ENCODE assay signal across 8 cellular contexts in the genomic region with DNA sequence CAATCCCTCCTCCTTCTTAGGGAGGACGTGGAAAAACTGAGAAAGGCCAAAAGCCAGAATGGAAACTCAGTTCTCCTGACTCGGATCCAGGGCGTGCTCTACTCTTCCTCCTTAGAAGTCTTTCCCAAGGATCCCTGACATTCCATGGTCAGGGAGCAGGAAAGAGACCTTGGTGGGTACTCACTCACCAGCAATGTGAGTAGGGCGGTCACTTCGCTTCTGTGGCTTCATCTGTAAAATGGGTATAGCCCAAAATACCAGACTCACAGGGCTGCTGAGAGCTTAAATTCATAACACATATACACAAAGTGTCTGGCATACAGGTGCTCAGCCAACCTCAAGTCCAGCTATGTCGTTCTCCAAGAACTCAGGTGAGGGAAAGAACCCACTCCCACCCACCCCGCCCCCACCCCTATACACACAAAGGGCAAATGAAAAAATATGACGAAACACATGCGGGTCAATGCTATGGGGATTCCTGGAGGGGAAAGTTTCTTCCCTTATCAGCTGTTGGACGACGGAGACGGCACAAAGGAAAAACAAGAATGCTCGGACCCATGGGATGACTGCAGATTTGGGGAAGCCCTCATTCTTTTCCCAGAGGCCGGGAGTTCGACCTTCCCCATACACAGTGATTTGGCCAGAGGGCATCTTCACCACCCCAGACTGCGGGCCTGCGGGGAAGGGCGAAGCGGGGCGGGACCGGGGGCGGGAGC. TPM values are rescaled to one million over a fixed set of nuclear protein-coding genes. Genes with fewer than 3 reads are reported as not detected.
A peak's percentile ranks its signal among the peaks of the same experiment; 100 is the strongest.
DNase-seq lines count a peak whose midpoint lies in the region; ATAC-seq, FAIRE-seq and TF ChIP-seq lines count a peak whose summit lies in the region.

No MANE protein-coding gene starts in this region.

- H3K9me1 ChIP-seq in keratinocyte (ENCODE audit: control insufficient read depth, extremely low read depth, insufficient read depth, low read length), result no peaks in the 10 kb centered on the region

- H3K27ac ChIP-seq in keratinocyte (ENCODE audit: control insufficient read depth, insufficient read depth, low read length) (no peak overlapping the region), thoracic aorta (no peak overlapping the region)

- dilution Hi-C loops in keratinocyte (cut with MboI; ENCODE audit: extremely low pct_ligation_motif_present, low sequenced_read_pairs), result no loop called here

- H3K9me3 Mint-ChIP-seq in activated CD8-positive, alpha-beta memory T cell treated with anti-CD3 and anti-CD28 coated beads, Interleukin-2, amount 10 ng/mL, durations not matched to agents 7 days and 5 days (ENCODE audit: low read depth), result no peaks in the 10 kb centered on the region
- no peaks in the 10 kb centered on the region for H3K9me3 Mint-ChIP-seq in activated naive CD8-positive, alpha-beta T cell treated with anti-CD3 and anti-CD28 coated beads for 36 hours

- H3K4me1 ChIP-seq in keratinocyte (ENCODE audit: control insufficient read depth, extremely low read depth, insufficient read depth, low read length) (peaks cover 8% of the 10 kb centered on the region), thoracic aorta (ENCODE audit: control insufficient read depth in 1 of 2, low read depth in 2 of 2) (peaks cover 11 to 13% of the 10 kb centered on the region in 2 donors)

- H3K27me3 ChIP-seq in keratinocyte (ENCODE audit: control insufficient read depth, extremely low read depth, insufficient read depth, low read length), result no peaks in the 10 kb centered on the region
- no peaks in the 10 kb centered on the region for H3K27me3 ChIP-seq in thoracic aorta (replicated peaks; ENCODE audit: insufficient read depth)

- peak overlapping the region; percentile 77 for H3K4me3 Mint-ChIP-seq in activated CD8-positive, alpha-beta memory T cell treated with anti-CD3 and anti-CD28 coated beads, Interleukin-2, amount 10 ng/mL, durations not matched to agents 7 days and 5 days
- H3K4me3 Mint-ChIP-seq in activated naive CD8-positive, alpha-beta T cell treated with anti-CD3 and anti-CD28 coated beads for 36 hours, result peak overlapping the region; percentile 70

- DNase-seq in activated CD8-positive, alpha-beta memory T cell treated with anti-CD3 and anti-CD28 coated beads, Interleukin-2, amount 10 ng/mL, durations not matched to agents 7 days and 5 days, result no peak
- DNase-seq in activated CD8-positive, alpha-beta memory T cell treated with anti-CD3 and anti-CD28 coated beads for 24 hours, result no peak
- DNase-seq in activated naive CD8-positive, alpha-beta T cell treated with anti-CD3 and anti-CD28 coated beads for 36 hours, result no peak
- no peak for DNase-seq in keratinocyte (ENCODE audit: low read depth, low spot score)
- no peak for DNase-seq in thoracic aorta (ENCODE audit: low spot score)
- DNase-seq in activated CD4-positive, CD25-positive, alpha-beta regulatory T cell (lab: John Stamatoyannopoulos, UW), result no peak
- no peak for DNase-seq in NCI-H1092 (lab: John Stamatoyannopoulos, UW)

- H3K27ac Mint-ChIP-seq in activated CD8-positive, alpha-beta memory T cell treated with anti-CD3 and anti-CD28 coated beads, Interleukin-2, amount 10 ng/mL, durations not matched to agents 7 days and 5 days, result no peak overlapping the region
- H3K27ac Mint-ChIP-seq in activated naive CD8-positive, alpha-beta T cell treated with anti-CD3 and anti-CD28 coated beads for 36 hours, result no peak overlapping the region

- H2AFZ ChIP-seq in keratinocyte (ENCODE audit: control insufficient read depth, low read length), result no peak overlapping the region

- no peak for TF ChIP-seq CTCF in keratinocyte (optimal IDR thresholded peaks at IDR 0.05 in 1 of 3, IDR thresholded peaks at IDR 0.05 in 1 of 3, conservative IDR thresholded peaks at IDR 0.05 in 1 of 3; ENCODE audit: extremely low read depth in 1 of 3, insufficient read depth in 2 of 3, low read length in 3 of 3)
- no peak for TF ChIP-seq CTCF in thoracic aorta (IDR thresholded peaks at IDR 0.05)

- peaks cover 22% of the 10 kb centered on the region for H3K4me1 Mint-ChIP-seq in activated CD8-positive, alpha-beta memory T cell treated with anti-CD3 and anti-CD28 coated beads, Interleukin-2, amount 10 ng/mL, durations not matched to agents 7 days and 5 days
- H3K4me1 Mint-ChIP-seq in activated naive CD8-positive, alpha-beta T cell treated with anti-CD3 and anti-CD28 coated beads for 36 hours, result peaks cover 12% of the 10 kb centered on the region

- H3K79me2 ChIP-seq in keratinocyte (ENCODE audit: control insufficient read depth, insufficient read depth, low read length), result no peaks in the 10 kb centered on the region

- H3K9ac ChIP-seq in keratinocyte (ENCODE audit: control insufficient read depth, extremely low read depth, insufficient read depth, low read length), result no peak overlapping the region

- H4K20me1 ChIP-seq in keratinocyte (ENCODE audit: control insufficient read depth, extremely low read depth, insufficient read depth, low read length), result no peaks in the 10 kb centered on the region

- peaks cover under 1% of the 10 kb centered on the region for H3K36me3 Mint-ChIP-seq in activated CD8-positive, alpha-beta memory T cell treated with anti-CD3 and anti-CD28 coated beads, Interleukin-2, amount 10 ng/mL, durations not matched to agents 7 days and 5 days
- H3K36me3 Mint-ChIP-seq in activated naive CD8-positive, alpha-beta T cell treated with anti-CD3 and anti-CD28 coated beads for 36 hours, result peaks cover 1% of the 10 kb centered on the region

- CTCF ChIA-PET in activated CD8-positive, alpha-beta memory T cell treated with anti-CD3 and anti-CD28 coated beads, Interleukin-2, amount 10 ng/mL, durations not matched to agents 7 days and 5 days (lab: Charles Lee), result interaction anchor here (0.5 to 2.3 kb wide), 10 partner anchors 8 to 653 kb away, joined by 3 to 9 read pairs (median 4); partner anchors contain the start of gene TST

- no peak for ATAC-seq in activated CD8-positive, alpha-beta memory T cell treated with anti-CD3 and anti-CD28 coated beads, Interleukin-2, amount 10 ng/mL, durations not matched to agents 7 days and 5 days
- no peak for ATAC-seq in thoracic aorta (ENCODE audit: insufficient number of reproducible peaks, low FRiP score, low read depth)
- no peak for ATAC-seq in HG02763 (IDR thresholded peaks at IDR 0.05; ENCODE audit: unreplicated experiment)

- peak overlapping the region; percentile 57 for H3K4me2 ChIP-seq in keratinocyte (ENCODE audit: control insufficient read depth, extremely low read depth, insufficient read depth, low read depth, low read length)

- H3K4me3 ChIP-seq in keratinocyte (ENCODE audit: control insufficient read depth in 2 of 3, extremely low read depth in 1 of 3, insufficient read depth in 2 of 3, low read depth in 1 of 3, low read length in 3 of 3) (peak overlapping the region in 1 of 3 experiments; percentile 73), thoracic aorta (peak overlapping the region; percentile 86)

- no peaks in the 10 kb centered on the region for H3K27me3 Mint-ChIP-seq in activated CD8-positive, alpha-beta memory T cell treated with anti-CD3 and anti-CD28 coated beads, Interleukin-2, amount 10 ng/mL, durations not matched to agents 7 days and 5 days
- no peaks in the 10 kb centered on the region for H3K27me3 Mint-ChIP-seq in activated naive CD8-positive, alpha-beta T cell treated with anti-CD3 and anti-CD28 coated beads for 36 hours

- H3K36me3 ChIP-seq in keratinocyte (ENCODE audit: control insufficient read depth in 2 of 2, extremely low read depth in 1 of 2, insufficient read depth in 2 of 2, low read length in 2 of 2) (peaks cover 0 to 2% of the 10 kb centered on the region in 2 experiments), thoracic aorta (peaks cover 10% of the 10 kb centered on the region)

- no peak for FAIRE-seq in keratinocyte (lab: Jason Lieb, UNC)

- H3K9me3 ChIP-seq in keratinocyte (ENCODE audit: control insufficient read depth, low read depth, low read length) (no peaks in the 10 kb centered on the region), thoracic aorta (no peaks in the 10 kb centered on the region)

RNA-seq across cellular contexts. Expression of gene KCTD17, which starts 0.5 kb away (rescaled TPM):
- 10 to 100 TPM; 47.7 to 53.4 TPM for total RNA-seq in activated CD8-positive, alpha-beta memory T cell treated with anti-CD3 and anti-CD28 coated beads, Interleukin-2, amount 10 ng/mL, durations not matched to agents 7 days and 5 days
- total RNA-seq in activated naive CD8-positive, alpha-beta T cell treated with anti-CD3 and anti-CD28 coated beads for 36 hours, result 10 to 100 TPM; 22.9 to 25.4 TPM
- 16.3 to 22.6 TPM (median 18.6 TPM) in 3 replicates for polyA plus RNA-seq in keratinocyte
- polyA plus RNA-seq in keratinocyte (2011; ENCODE audit: low read depth), result 2.7 TPM
- polyA plus RNA-seq in keratinocyte (2011; cell fraction: cytosol; rRNA removed), result 11.7 and 23.3 TPM in 2 replicates
- polyA plus RNA-seq in keratinocyte (2011; cell fraction: nucleus; rRNA removed), result 22.3 and 25.0 TPM in 2 replicates
- 11.1 and 28.3 TPM in 2 replicates for polyA plus RNA-seq in keratinocyte (2012; ENCODE audit: low replicate concordance)
- polyA minus RNA-seq in keratinocyte, result 32.0 to 71.8 TPM (median 42.1 TPM) in 3 replicates
- 27.2 TPM for polyA minus RNA-seq in keratinocyte (2011; cell fraction: cytosol; rRNA and poly(A)+ RNA removed)
- polyA minus RNA-seq in keratinocyte (2011; cell fraction: nucleus; rRNA and poly(A)+ RNA removed), result 6.0 and 9.3 TPM in 2 replicates
- total RNA-seq in thoracic aorta, result 10 to 100 TPM; 16.7 to 32.4 TPM

RNA-seq across cellular contexts. Expression of gene MPST, which starts 31.5 kb away (rescaled TPM):
- 10 to 100 TPM; 42.3 to 61.0 TPM for total RNA-seq in activated CD8-positive, alpha-beta memory T cell treated with anti-CD3 and anti-CD28 coated beads, Interleukin-2, amount 10 ng/mL, durations not matched to agents 7 days and 5 days
- 1 to 10 TPM; 5.5 to 5.6 TPM for total RNA-seq in activated naive CD8-positive, alpha-beta T cell treated with anti-CD3 and anti-CD28 coated beads for 36 hours
- 23.5 to 37.9 TPM (median 27.8 TPM) in 3 replicates for polyA plus RNA-seq in keratinocyte
- polyA plus RNA-seq in keratinocyte (2011; ENCODE audit: low read depth), result 27.4 TPM
- 19.4 and 72.4 TPM in 2 replicates for polyA plus RNA-seq in keratinocyte (2011; cell fraction: cytosol; rRNA removed)
- polyA plus RNA-seq in keratinocyte (2011; cell fraction: nucleus; rRNA removed), result 19.5 and 29.2 TPM in 2 replicates
- polyA plus RNA-seq in keratinocyte (2012; ENCODE audit: low replicate concordance), result 44.0 and 49.8 TPM in 2 replicates
- 10.2 to 28.2 TPM (median 13.3 TPM) in 3 replicates for polyA minus RNA-seq in keratinocyte
- 114 TPM for polyA minus RNA-seq in keratinocyte (2011; cell fraction: cytosol; rRNA and poly(A)+ RNA removed)
- polyA minus RNA-seq in keratinocyte (2011; cell fraction: nucleus; rRNA and poly(A)+ RNA removed), result 7.4 and 10.4 TPM in 2 replicates
- total RNA-seq in thoracic aorta, result 100 to 1,000 TPM in 1 of 2 donors, 10 to 100 TPM in 1; 70.1 to 108 TPM

RNA-seq across cellular contexts. Expression of gene TST, which starts 31.8 kb away (rescaled TPM):
- total RNA-seq in activated CD8-positive, alpha-beta memory T cell treated with anti-CD3 and anti-CD28 coated beads, Interleukin-2, amount 10 ng/mL, durations not matched to agents 7 days and 5 days, result 10 to 100 TPM; 11.2 to 29.3 TPM
- under 1 TPM; 0.68 to 0.80 TPM for total RNA-seq in activated naive CD8-positive, alpha-beta T cell treated with anti-CD3 and anti-CD28 coated beads for 36 hours
- polyA plus RNA-seq in keratinocyte, result 18.8 to 38.9 TPM (median 19.9 TPM) in 3 replicates
- polyA plus RNA-seq in keratinocyte (2011; ENCODE audit: low read depth), result 10.4 TPM
- polyA plus RNA-seq in keratinocyte (2011; cell fraction: cytosol; rRNA removed), result 20.3 and 44.4 TPM in 2 replicates
- 21.2 and 31.0 TPM in 2 replicates for polyA plus RNA-seq in keratinocyte (2011; cell fraction: nucleus; rRNA removed)
- polyA plus RNA-seq in keratinocyte (2012; ENCODE audit: low replicate concordance), result 21.2 and 31.8 TPM in 2 replicates
- polyA minus RNA-seq in keratinocyte, result 10.1 to 20.4 TPM (median 13.1 TPM) in 3 replicates
- polyA minus RNA-seq in keratinocyte (2011; cell fraction: cytosol; rRNA and poly(A)+ RNA removed), result 34.5 TPM
- polyA minus RNA-seq in keratinocyte (2011; cell fraction: nucleus; rRNA and poly(A)+ RNA removed), result 10.0 and 12.0 TPM in 2 replicates
- total RNA-seq in thoracic aorta, result 10 to 100 TPM in 1 of 2 donors, 1 to 10 TPM in 1; 8.5 to 26.9 TPM

RNA-seq across cellular contexts. Expression of gene TMPRSS6, which starts 58.4 kb away (rescaled TPM):
- total RNA-seq in activated CD8-positive, alpha-beta memory T cell treated with anti-CD3 and anti-CD28 coated beads, Interleukin-2, amount 10 ng/mL, durations not matched to agents 7 days and 5 days, result 1 to 10 TPM; 1.3 to 3.3 TPM
- total RNA-seq in activated naive CD8-positive, alpha-beta T cell treated with anti-CD3 and anti-CD28 coated beads for 36 hours, result 1 to 10 TPM; 1.8 to 2.0 TPM
- not detected in 3 replicates for polyA plus RNA-seq in keratinocyte
- polyA plus RNA-seq in keratinocyte (2011; ENCODE audit: low read depth), result not detected
- not detected in 2 replicates for polyA plus RNA-seq in keratinocyte (2011; cell fraction: cytosol; rRNA removed)
- polyA plus RNA-seq in keratinocyte (2011; cell fraction: nucleus; rRNA removed), result not detected in 2 replicates
- polyA plus RNA-seq in keratinocyte (2012; ENCODE audit: low replicate concordance), result 0.06 and 0.14 TPM in 2 replicates
- not detected in 3 replicates for polyA minus RNA-seq in keratinocyte
- polyA minus RNA-seq in keratinocyte (2011; cell fraction: cytosol; rRNA and poly(A)+ RNA removed), result not detected
- not detected in 2 replicates for polyA minus RNA-seq in keratinocyte (2011; cell fraction: nucleus; rRNA and poly(A)+ RNA removed)
- total RNA-seq in thoracic aorta, result not detected

Comparison
In these comparisons a context has a peak if more than half of its experiments do, and no peak if none do; other contexts are left out.
1. RNA of gene MPST, which starts 31.5 kb away (total RNA-seq): 70.1 to 108 TPM in thoracic aorta and 42.3 to 61.0 TPM in activated CD8-positive, alpha-beta memory T cell treated with anti-CD3 and anti-CD28 coated beads, Interleukin-2, amount 10 ng/mL, durations not matched to agents 7 days and 5 days; 5.5 to 5.6 TPM in activated naive CD8-positive, alpha-beta T cell treated with anti-CD3 and anti-CD28 coated beads for 36 hours; every median in the first group is over 4 times any median in the second.
2. RNA of gene TST, which starts 31.8 kb away (total RNA-seq): 11.2 to 29.3 TPM in activated CD8-positive, alpha-beta memory T cell treated with anti-CD3 and anti-CD28 coated beads, Interleukin-2, amount 10 ng/mL, durations not matched to agents 7 days and 5 days and 8.5 to 26.9 TPM in thoracic aorta; 0.68 to 0.80 TPM in activated naive CD8-positive, alpha-beta T cell treated with anti-CD3 and anti-CD28 coated beads for 36 hours; every median in the first group is over 4 times any median in the second.